ENCODE assay signal across 2 cellular contexts in genomic region chr16:13229039-13229438, GRCh38.
TF ChIP-seq lines count a peak whose summit lies in the region.

No MANE protein-coding gene starts in this region.

TF ChIP-seq in H1, 55 proteins besides CTCF, POLR2A, EP300 and RAD21:
- TF ChIP-seq SRF (IDR thresholded peaks at IDR 0.05; ENCODE audit: low read depth, low read length) (no peak), GABPA (IDR thresholded peaks at IDR 0.05; ENCODE audit: borderline replicate concordance, insufficient read depth, low read length) (no peak), YY1 (IDR thresholded peaks at IDR 0.05; ENCODE audit: low read depth, low read length) (no peak), RNF2 (IDR thresholded peaks at IDR 0.05; ENCODE audit: borderline replicate concordance, low read depth, low read length, missing control alignments, poor library complexity, severe bottlenecking) (no peak), GTF2F1 (IDR thresholded peaks at IDR 0.05; ENCODE audit: borderline replicate concordance, low read depth, low read length) (no peak), TEAD4 (IDR thresholded peaks at IDR 0.05; ENCODE audit: low read depth, low read length) (no peak), FOSL1 (IDR thresholded peaks at IDR 0.05; ENCODE audit: insufficient read depth, low read depth, low read length) (no peak), ATF2 (IDR thresholded peaks at IDR 0.05; ENCODE audit: low read length) (no peak), HDAC6 (IDR thresholded peaks at IDR 0.05; ENCODE audit: low read depth, low read length) (no peak), PHF8 (conservative IDR thresholded peaks at IDR 0.05; ENCODE audit: low read depth, low read length) (no peak)

TF ChIP-seq in HepG2, 621 proteins besides CTCF, POLR2A, EP300 and RAD21:
- no peak for TF ChIP-seq ZNF616 (CRISPR knock-in tag; IDR thresholded peaks at IDR 0.05; ENCODE audit: low read depth)
- TF ChIP-seq NFE2L2 (IDR thresholded peaks at IDR 0.05; ENCODE audit: low read length): peak; percentile 34; the same call in 1 of the 2 replicates
